8 cellular contexts compared by ENCODE assay signal in genomic region chr7:139075031-139075652, GRCh38. TPM values are rescaled to one million over a fixed set of nuclear protein-coding genes. Genes with fewer than 3 reads are reported as not detected.
DNase-seq lines count a peak whose midpoint lies in the region; ATAC-seq, FAIRE-seq and TF ChIP-seq lines count a peak whose summit lies in the region.

No MANE protein-coding gene starts in this region.

- peaks cover 13% of the 10 kb centered on the region for H3K4me1 ChIP-seq in lower lobe of right lung

- no peak overlapping the region for H3K4me3 ChIP-seq in lower lobe of right lung

- H3K27me3 ChIP-seq in lower lobe of right lung (ENCODE audit: low read depth) = no peaks in the 10 kb centered on the region

- peak overlapping the region; percentile 58 for H3K27ac ChIP-seq in C4-2B
- peak overlapping the region; percentile 42 for H3K27ac ChIP-seq in lower lobe of right lung

- peaks cover 92% of the 10 kb centered on the region for H3K36me3 ChIP-seq in lower lobe of right lung

- ATAC-seq in HG03432 (IDR thresholded peaks at IDR 0.05; ENCODE audit: unreplicated experiment) (peak; percentile 89), lower lobe of right lung (peak; percentile 86 to 87)

- no peaks in the 10 kb centered on the region for H3K9me3 ChIP-seq in lower lobe of right lung

- TF ChIP-seq CTCF in C4-2B (conservative IDR thresholded peaks at IDR 0.05) = peak; percentile 96
- peak; percentile 86 for TF ChIP-seq CTCF in lower lobe of right lung (IDR thresholded peaks at IDR 0.05)

- peak; percentile 86 for FAIRE-seq in GM19239 (lab: Jason Lieb, UNC)

- DNase-seq in GM19239 (ENCODE audit: insufficient read length, low spot score) (peak; percentile 59), NCI-H446 (lab: John Stamatoyannopoulos, UW) (peak; percentile 43 to 75), dermis microvascular lymphatic vessel endothelial cell (ENCODE audit: low read depth in 2 of 2) (peak; percentile 77 to 79), lower lobe of right lung (peak; percentile 60)
- peak; percentile 71 for DNase-seq in activated CD4-positive, alpha-beta T cell treated with anti-CD3 and anti-CD28 coated beads for 48 hours
- peak; percentile 42 for DNase-seq in stimulated activated CD8-positive, alpha-beta memory T cell treated with anti-CD3 and anti-CD28 coated beads, Interleukin-15, amount 100 ng/mL, for 1 hour (ENCODE audit: low read depth)

- intact Hi-C loops in lower lobe of right lung (cut with DNase I) = no loop called here

RNA-seq across cellular contexts. Expression of gene ZC3HAV1, which starts 34.4 kb away (rescaled TPM):
- total RNA-seq in dermis microvascular lymphatic vessel endothelial cell = 27.7 and 38.3 TPM in 2 replicates
- total RNA-seq in lower lobe of right lung = 43.6 TPM

RNA-seq across cellular contexts. Expression of gene ZC3HAV1L, which starts 39.3 kb away (rescaled TPM):
- total RNA-seq in dermis microvascular lymphatic vessel endothelial cell = 14.2 and 21.4 TPM in 2 replicates
- total RNA-seq in lower lobe of right lung = 7.1 TPM
